In the genomic region with DNA sequence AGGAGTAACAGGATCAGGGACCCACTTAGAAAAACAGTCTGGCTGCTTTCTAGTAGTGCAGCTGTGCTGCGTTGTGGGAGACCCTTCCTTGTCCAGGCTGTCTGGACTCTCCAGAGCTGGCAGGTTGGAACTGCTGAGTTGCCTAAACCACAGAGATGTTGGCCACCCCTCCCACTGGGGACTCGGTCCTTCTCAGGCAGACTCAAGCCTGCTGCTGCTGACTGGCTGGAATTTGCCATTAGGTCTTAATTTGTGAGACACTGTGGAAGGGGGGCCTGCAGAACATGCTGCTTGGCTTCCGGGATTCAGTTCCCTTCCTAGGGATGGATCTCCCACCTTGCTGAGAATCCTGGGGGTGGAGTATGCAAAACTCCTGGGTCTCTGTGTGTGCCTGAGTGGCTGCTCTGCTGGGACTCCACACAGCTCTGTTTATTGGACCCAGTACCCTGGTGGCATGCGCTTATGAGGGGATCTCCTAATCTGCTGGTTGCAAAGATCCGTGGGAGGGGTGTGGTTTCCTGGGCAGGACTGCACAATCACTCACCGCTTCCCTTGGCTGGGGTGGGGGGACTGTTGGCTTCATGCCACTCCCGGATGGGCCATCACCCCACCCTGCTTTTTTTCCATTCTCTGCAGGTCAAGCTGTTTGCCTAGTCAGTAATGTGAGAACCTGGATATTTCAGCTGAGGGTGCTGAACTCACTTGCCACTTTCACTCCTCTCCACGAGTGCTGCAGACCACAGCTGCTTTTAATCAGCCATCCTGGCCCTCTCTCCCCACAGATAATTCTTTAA, we compare ENCODE assay signal across 1 cellular context.
TF ChIP-seq lines count a peak whose summit lies in the region.

No MANE protein-coding gene starts in this region.

TF ChIP-seq in GM12878, 131 proteins besides CTCF, POLR2A, EP300 and RAD21 (continued from another document and continues in another):
- TF ChIP-seq, protein P1, sequence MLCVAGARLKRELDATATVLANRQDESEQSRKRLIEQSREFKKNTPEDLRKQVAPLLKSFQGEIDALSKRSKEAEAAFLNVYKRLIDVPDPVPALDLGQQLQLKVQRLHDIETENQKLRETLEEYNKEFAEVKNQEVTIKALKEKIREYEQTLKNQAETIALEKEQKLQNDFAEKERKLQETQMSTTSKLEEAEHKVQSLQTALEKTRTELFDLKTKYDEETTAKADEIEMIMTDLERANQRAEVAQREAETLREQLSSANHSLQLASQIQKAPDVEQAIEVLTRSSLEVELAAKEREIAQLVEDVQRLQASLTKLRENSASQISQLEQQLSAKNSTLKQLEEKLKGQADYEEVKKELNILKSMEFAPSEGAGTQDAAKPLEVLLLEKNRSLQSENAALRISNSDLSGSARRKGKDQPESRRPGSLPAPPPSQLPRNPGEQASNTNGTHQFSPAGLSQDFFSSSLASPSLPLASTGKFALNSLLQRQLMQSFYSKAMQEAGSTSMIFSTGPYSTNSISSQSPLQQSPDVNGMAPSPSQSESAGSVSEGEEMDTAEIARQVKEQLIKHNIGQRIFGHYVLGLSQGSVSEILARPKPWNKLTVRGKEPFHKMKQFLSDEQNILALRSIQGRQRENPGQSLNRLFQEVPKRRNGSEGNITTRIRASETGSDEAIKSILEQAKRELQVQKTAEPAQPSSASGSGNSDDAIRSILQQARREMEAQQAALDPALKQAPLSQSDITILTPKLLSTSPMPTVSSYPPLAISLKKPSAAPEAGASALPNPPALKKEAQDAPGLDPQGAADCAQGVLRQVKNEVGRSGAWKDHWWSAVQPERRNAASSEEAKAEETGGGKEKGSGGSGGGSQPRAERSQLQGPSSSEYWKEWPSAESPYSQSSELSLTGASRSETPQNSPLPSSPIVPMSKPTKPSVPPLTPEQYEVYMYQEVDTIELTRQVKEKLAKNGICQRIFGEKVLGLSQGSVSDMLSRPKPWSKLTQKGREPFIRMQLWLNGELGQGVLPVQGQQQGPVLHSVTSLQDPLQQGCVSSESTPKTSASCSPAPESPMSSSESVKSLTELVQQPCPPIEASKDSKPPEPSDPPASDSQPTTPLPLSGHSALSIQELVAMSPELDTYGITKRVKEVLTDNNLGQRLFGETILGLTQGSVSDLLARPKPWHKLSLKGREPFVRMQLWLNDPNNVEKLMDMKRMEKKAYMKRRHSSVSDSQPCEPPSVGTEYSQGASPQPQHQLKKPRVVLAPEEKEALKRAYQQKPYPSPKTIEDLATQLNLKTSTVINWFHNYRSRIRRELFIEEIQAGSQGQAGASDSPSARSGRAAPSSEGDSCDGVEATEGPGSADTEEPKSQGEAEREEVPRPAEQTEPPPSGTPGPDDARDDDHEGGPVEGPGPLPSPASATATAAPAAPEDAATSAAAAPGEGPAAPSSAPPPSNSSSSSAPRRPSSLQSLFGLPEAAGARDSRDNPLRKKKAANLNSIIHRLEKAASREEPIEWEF (IDR thresholded peaks at IDR 0.05; ENCODE audit: insufficient replicate concordance, low read depth, low read length), result no peak
- TF ChIP-seq KDM1A (IDR thresholded peaks at IDR 0.05; ENCODE audit: borderline replicate concordance), result no peak
- TF ChIP-seq, protein P2, sequence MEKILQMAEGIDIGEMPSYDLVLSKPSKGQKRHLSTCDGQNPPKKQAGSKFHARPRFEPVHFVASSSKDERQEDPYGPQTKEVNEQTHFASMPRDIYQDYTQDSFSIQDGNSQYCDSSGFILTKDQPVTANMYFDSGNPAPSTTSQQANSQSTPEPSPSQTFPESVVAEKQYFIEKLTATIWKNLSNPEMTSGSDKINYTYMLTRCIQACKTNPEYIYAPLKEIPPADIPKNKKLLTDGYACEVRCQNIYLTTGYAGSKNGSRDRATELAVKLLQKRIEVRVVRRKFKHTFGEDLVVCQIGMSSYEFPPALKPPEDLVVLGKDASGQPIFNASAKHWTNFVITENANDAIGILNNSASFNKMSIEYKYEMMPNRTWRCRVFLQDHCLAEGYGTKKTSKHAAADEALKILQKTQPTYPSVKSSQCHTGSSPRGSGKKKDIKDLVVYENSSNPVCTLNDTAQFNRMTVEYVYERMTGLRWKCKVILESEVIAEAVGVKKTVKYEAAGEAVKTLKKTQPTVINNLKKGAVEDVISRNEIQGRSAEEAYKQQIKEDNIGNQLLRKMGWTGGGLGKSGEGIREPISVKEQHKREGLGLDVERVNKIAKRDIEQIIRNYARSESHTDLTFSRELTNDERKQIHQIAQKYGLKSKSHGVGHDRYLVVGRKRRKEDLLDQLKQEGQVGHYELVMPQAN (conservative IDR thresholded peaks at IDR 0.05), result no peak; the same call in 1 of the 2 replicates
- TF ChIP-seq, protein P3, sequence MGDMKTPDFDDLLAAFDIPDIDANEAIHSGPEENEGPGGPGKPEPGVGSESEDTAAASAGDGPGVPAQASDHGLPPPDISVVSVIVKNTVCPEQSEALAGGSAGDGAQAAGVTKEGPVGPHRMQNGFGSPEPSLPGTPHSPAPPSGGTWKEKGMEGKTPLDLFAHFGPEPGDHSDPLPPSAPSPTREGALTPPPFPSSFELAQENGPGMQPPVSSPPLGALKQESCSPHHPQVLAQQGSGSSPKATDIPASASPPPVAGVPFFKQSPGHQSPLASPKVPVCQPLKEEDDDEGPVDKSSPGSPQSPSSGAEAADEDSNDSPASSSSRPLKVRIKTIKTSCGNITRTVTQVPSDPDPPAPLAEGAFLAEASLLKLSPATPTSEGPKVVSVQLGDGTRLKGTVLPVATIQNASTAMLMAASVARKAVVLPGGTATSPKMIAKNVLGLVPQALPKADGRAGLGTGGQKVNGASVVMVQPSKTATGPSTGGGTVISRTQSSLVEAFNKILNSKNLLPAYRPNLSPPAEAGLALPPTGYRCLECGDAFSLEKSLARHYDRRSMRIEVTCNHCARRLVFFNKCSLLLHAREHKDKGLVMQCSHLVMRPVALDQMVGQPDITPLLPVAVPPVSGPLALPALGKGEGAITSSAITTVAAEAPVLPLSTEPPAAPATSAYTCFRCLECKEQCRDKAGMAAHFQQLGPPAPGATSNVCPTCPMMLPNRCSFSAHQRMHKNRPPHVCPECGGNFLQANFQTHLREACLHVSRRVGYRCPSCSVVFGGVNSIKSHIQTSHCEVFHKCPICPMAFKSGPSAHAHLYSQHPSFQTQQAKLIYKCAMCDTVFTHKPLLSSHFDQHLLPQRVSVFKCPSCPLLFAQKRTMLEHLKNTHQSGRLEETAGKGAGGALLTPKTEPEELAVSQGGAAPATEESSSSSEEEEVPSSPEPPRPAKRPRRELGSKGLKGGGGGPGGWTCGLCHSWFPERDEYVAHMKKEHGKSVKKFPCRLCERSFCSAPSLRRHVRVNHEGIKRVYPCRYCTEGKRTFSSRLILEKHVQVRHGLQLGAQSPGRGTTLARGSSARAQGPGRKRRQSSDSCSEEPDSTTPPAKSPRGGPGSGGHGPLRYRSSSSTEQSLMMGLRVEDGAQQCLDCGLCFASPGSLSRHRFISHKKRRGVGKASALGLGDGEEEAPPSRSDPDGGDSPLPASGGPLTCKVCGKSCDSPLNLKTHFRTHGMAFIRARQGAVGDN (IDR thresholded peaks at IDR 0.05), result no peak
- no peak for TF ChIP-seq STAT3 (IDR thresholded peaks at IDR 0.05; ENCODE audit: low read depth, low read length)
- no peak for TF ChIP-seq CBX5 (IDR thresholded peaks at IDR 0.05; ENCODE audit: low read depth)
- TF ChIP-seq TCF12 (IDR thresholded peaks at IDR 0.05; ENCODE audit: low read depth, low read length), result no peak
- no peak for TF ChIP-seq MYC (IDR thresholded peaks at IDR 0.05; ENCODE audit: insufficient read depth, insufficient read length, insufficient replicate concordance, low read length, severe bottlenecking)
- TF ChIP-seq, protein P4, sequence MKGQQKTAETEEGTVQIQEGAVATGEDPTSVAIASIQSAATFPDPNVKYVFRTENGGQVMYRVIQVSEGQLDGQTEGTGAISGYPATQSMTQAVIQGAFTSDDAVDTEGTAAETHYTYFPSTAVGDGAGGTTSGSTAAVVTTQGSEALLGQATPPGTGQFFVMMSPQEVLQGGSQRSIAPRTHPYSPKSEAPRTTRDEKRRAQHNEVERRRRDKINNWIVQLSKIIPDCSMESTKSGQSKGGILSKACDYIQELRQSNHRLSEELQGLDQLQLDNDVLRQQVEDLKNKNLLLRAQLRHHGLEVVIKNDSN (IDR thresholded peaks at IDR 0.05; ENCODE audit: borderline replicate concordance, extremely low read length, insufficient read depth, low read depth, low read length), result no peak
- TF ChIP-seq, protein P5, sequence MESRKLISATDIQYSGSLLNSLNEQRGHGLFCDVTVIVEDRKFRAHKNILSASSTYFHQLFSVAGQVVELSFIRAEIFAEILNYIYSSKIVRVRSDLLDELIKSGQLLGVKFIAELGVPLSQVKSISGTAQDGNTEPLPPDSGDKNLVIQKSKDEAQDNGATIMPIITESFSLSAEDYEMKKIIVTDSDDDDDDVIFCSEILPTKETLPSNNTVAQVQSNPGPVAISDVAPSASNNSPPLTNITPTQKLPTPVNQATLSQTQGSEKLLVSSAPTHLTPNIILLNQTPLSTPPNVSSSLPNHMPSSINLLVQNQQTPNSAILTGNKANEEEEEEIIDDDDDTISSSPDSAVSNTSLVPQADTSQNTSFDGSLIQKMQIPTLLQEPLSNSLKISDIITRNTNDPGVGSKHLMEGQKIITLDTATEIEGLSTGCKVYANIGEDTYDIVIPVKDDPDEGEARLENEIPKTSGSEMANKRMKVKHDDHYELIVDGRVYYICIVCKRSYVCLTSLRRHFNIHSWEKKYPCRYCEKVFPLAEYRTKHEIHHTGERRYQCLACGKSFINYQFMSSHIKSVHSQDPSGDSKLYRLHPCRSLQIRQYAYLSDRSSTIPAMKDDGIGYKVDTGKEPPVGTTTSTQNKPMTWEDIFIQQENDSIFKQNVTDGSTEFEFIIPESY (IDR thresholded peaks at IDR 0.05), result no peak
- TF ChIP-seq MYB (IDR thresholded peaks at IDR 0.05; ENCODE audit: borderline replicate concordance, low read depth, low read length), result no peak
- no peak for TF ChIP-seq NR2C1 (IDR thresholded peaks at IDR 0.05)
- no peak; the same call in 1 of the 2 replicates for TF ChIP-seq SMARCA5 (IDR thresholded peaks at IDR 0.05)
- TF ChIP-seq, protein P6, sequence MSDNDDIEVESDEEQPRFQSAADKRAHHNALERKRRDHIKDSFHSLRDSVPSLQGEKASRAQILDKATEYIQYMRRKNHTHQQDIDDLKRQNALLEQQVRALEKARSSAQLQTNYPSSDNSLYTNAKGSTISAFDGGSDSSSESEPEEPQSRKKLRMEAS (IDR thresholded peaks at IDR 0.05; ENCODE audit: low read depth, low read length), result no peak
- TF ChIP-seq FOS (IDR thresholded peaks at IDR 0.05; ENCODE audit: borderline replicate concordance, extremely low read depth, insufficient read length), result no peak
- TF ChIP-seq, protein P7, sequence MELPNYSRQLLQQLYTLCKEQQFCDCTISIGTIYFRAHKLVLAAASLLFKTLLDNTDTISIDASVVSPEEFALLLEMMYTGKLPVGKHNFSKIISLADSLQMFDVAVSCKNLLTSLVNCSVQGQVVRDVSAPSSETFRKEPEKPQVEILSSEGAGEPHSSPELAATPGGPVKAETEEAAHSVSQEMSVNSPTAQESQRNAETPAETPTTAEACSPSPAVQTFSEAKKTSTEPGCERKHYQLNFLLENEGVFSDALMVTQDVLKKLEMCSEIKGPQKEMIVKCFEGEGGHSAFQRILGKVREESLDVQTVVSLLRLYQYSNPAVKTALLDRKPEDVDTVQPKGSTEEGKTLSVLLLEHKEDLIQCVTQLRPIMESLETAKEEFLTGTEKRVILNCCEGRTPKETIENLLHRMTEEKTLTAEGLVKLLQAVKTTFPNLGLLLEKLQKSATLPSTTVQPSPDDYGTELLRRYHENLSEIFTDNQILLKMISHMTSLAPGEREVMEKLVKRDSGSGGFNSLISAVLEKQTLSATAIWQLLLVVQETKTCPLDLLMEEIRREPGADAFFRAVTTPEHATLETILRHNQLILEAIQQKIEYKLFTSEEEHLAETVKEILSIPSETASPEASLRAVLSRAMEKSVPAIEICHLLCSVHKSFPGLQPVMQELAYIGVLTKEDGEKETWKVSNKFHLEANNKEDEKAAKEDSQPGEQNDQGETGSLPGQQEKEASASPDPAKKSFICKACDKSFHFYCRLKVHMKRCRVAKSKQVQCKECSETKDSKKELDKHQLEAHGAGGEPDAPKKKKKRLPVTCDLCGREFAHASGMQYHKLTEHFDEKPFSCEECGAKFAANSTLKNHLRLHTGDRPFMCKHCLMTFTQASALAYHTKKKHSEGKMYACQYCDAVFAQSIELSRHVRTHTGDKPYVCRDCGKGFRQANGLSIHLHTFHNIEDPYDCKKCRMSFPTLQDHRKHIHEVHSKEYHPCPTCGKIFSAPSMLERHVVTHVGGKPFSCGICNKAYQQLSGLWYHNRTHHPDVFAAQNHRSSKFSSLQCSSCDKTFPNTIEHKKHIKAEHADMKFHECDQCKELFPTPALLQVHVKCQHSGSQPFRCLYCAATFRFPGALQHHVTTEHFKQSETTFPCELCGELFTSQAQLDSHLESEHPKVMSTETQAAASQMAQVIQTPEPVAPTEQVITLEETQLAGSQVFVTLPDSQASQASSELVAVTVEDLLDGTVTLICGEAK (IDR thresholded peaks at IDR 0.05; ENCODE audit: borderline replicate concordance), result no peak
- TF ChIP-seq ZNF207 (IDR thresholded peaks at IDR 0.05; ENCODE audit: borderline replicate concordance), result no peak
- TF ChIP-seq, protein P8, sequence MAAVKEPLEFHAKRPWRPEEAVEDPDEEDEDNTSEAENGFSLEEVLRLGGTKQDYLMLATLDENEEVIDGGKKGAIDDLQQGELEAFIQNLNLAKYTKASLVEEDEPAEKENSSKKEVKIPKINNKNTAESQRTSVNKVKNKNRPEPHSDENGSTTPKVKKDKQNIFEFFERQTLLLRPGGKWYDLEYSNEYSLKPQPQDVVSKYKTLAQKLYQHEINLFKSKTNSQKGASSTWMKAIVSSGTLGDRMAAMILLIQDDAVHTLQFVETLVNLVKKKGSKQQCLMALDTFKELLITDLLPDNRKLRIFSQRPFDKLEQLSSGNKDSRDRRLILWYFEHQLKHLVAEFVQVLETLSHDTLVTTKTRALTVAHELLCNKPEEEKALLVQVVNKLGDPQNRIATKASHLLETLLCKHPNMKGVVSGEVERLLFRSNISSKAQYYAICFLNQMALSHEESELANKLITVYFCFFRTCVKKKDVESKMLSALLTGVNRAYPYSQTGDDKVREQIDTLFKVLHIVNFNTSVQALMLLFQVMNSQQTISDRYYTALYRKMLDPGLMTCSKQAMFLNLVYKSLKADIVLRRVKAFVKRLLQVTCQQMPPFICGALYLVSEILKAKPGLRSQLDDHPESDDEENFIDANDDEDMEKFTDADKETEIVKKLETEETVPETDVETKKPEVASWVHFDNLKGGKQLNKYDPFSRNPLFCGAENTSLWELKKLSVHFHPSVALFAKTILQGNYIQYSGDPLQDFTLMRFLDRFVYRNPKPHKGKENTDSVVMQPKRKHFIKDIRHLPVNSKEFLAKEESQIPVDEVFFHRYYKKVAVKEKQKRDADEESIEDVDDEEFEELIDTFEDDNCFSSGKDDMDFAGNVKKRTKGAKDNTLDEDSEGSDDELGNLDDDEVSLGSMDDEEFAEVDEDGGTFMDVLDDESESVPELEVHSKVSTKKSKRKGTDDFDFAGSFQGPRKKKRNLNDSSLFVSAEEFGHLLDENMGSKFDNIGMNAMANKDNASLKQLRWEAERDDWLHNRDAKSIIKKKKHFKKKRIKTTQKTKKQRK (IDR thresholded peaks at IDR 0.05; ENCODE audit: low read depth, low read length), result no peak
- TF ChIP-seq, protein P9, sequence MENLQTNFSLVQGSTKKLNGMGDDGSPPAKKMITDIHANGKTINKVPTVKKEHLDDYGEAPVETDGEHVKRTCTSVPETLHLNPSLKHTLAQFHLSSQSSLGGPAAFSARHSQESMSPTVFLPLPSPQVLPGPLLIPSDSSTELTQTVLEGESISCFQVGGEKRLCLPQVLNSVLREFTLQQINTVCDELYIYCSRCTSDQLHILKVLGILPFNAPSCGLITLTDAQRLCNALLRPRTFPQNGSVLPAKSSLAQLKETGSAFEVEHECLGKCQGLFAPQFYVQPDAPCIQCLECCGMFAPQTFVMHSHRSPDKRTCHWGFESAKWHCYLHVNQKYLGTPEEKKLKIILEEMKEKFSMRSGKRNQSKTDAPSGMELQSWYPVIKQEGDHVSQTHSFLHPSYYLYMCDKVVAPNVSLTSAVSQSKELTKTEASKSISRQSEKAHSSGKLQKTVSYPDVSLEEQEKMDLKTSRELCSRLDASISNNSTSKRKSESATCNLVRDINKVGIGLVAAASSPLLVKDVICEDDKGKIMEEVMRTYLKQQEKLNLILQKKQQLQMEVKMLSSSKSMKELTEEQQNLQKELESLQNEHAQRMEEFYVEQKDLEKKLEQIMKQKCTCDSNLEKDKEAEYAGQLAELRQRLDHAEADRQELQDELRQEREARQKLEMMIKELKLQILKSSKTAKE (IDR thresholded peaks at IDR 0.05; ENCODE audit: low read depth, poor library complexity, severe bottlenecking), result no peak
- TF ChIP-seq CBX3 (IDR thresholded peaks at IDR 0.05; ENCODE audit: borderline replicate concordance, low read depth), result no peak
